Comparison of ENCODE assay signal across 1 cellular context in the genomic region with DNA sequence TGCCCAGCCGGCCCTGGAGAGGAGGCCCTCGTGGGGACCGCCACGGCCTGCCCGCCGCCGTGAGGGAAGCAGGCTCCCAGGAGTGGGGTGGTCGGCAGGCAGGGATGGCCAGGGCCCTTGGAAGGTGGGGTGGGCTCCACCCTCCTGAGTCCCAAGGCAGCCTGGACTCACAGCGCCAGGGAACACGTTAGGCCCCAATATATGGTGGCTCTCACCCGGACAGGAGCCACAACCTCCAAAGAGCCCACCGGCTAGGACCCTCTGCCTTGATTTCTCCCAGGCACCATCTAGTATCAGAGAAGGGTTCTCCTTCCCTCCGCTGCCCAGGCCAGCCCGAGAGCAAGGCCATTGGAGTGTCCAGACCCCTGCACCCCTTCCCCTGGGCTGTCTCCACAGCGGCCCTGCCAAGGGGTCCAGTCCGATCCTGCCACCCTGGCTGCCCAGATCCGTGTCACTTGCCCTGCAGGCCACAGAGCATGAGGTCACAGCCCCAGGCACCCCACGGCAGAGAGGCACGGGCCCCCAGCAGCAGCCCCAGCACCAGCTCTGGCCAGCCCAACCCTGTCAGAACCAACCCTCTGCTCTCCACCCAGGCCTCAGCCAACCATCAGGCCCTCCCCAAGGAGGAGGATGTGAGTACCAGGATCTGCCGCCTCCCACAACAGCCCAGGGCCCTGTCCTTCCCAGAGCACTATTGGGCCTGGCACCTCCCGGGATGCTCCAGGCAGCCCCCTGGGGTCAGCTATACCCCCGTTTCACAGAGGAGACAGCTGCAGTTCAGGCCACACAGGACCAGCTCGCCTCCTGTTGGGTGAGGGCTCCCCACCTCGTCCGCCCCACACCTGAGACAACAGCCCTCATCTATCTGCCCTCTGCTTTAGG.
TF ChIP-seq lines count a peak whose summit lies in the region.

No MANE protein-coding gene starts in this region.

TF ChIP-seq in HepG2, 621 proteins besides CTCF, POLR2A, EP300 and RAD21 (continues in another document):
- 0 out of 2 replicates have a peak, but pooled peaks have one; percentile 6 for TF ChIP-seq KMT2A (CRISPR knock-in tag; IDR thresholded peaks at IDR 0.05)
- no peak for TF ChIP-seq ZNF546 (CRISPR knock-in tag; conservative IDR thresholded peaks at IDR 0.05)
- no peak for TF ChIP-seq ZNF552 (CRISPR knock-in tag; IDR thresholded peaks at IDR 0.05; ENCODE audit: borderline replicate concordance)
- peak; percentile 36; the same call in 1 of the 2 replicates for TF ChIP-seq KDM5B (CRISPR knock-in tag; IDR thresholded peaks at IDR 0.05; ENCODE audit: borderline replicate concordance)
- TF ChIP-seq MAZ (IDR thresholded peaks at IDR 0.05; ENCODE audit: borderline replicate concordance, low read depth, low read length) = no peak
- TF ChIP-seq MAZ (CRISPR knock-in tag; IDR thresholded peaks at IDR 0.05; ENCODE audit: low read depth) = no peak; the same call in 1 of the 2 replicates
- TF ChIP-seq, protein P1, sequence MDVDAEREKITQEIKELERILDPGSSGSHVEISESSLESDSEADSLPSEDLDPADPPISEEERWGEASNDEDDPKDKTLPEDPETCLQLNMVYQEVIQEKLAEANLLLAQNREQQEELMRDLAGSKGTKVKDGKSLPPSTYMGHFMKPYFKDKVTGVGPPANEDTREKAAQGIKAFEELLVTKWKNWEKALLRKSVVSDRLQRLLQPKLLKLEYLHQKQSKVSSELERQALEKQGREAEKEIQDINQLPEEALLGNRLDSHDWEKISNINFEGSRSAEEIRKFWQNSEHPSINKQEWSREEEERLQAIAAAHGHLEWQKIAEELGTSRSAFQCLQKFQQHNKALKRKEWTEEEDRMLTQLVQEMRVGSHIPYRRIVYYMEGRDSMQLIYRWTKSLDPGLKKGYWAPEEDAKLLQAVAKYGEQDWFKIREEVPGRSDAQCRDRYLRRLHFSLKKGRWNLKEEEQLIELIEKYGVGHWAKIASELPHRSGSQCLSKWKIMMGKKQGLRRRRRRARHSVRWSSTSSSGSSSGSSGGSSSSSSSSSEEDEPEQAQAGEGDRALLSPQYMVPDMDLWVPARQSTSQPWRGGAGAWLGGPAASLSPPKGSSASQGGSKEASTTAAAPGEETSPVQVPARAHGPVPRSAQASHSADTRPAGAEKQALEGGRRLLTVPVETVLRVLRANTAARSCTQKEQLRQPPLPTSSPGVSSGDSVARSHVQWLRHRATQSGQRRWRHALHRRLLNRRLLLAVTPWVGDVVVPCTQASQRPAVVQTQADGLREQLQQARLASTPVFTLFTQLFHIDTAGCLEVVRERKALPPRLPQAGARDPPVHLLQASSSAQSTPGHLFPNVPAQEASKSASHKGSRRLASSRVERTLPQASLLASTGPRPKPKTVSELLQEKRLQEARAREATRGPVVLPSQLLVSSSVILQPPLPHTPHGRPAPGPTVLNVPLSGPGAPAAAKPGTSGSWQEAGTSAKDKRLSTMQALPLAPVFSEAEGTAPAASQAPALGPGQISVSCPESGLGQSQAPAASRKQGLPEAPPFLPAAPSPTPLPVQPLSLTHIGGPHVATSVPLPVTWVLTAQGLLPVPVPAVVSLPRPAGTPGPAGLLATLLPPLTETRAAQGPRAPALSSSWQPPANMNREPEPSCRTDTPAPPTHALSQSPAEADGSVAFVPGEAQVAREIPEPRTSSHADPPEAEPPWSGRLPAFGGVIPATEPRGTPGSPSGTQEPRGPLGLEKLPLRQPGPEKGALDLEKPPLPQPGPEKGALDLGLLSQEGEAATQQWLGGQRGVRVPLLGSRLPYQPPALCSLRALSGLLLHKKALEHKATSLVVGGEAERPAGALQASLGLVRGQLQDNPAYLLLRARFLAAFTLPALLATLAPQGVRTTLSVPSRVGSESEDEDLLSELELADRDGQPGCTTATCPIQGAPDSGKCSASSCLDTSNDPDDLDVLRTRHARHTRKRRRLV (CRISPR knock-in tag; IDR thresholded peaks at IDR 0.05) = 0 out of 2 replicates have a peak, but pooled peaks have one; percentile 38
- TF ChIP-seq ZNF781 (CRISPR knock-in tag; IDR thresholded peaks at IDR 0.05; ENCODE audit: borderline replicate concordance, not compliant biosample characterization) = no peak
- 0 out of 2 replicates have a peak, but pooled peaks have one; percentile 11 for TF ChIP-seq HOXA3 (CRISPR knock-in tag; IDR thresholded peaks at IDR 0.05)
- TF ChIP-seq, protein P2, sequence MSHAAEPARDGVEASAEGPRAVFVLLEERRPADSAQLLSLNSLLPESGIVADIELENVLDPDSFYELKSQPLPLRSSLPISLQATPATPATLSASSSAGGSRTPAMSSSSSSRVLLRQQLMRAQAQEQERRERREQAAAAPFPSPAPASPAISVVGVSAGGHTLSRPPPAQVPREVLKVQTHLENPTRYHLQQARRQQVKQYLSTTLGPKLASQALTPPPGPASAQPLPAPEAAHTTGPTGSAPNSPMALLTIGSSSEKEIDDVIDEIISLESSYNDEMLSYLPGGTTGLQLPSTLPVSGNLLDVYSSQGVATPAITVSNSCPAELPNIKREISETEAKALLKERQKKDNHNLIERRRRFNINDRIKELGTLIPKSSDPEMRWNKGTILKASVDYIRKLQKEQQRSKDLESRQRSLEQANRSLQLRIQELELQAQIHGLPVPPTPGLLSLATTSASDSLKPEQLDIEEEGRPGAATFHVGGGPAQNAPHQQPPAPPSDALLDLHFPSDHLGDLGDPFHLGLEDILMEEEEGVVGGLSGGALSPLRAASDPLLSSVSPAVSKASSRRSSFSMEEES (CRISPR knock-in tag; IDR thresholded peaks at IDR 0.05) = 0 out of 2 replicates have a peak, but pooled peaks have one; percentile 1
- peak; percentile 15; the same call in 1 of the 2 replicates for TF ChIP-seq SRY (CRISPR knock-in tag; IDR thresholded peaks at IDR 0.05)
- TF ChIP-seq ARNT2 (CRISPR knock-in tag; IDR thresholded peaks at IDR 0.05; ENCODE audit: low read depth) = no peak
- TF ChIP-seq KMT2B (CRISPR knock-in tag; IDR thresholded peaks at IDR 0.05) = no peak
- TF ChIP-seq ZNF772 (CRISPR knock-in tag; IDR thresholded peaks at IDR 0.05) = no peak
- no peak for TF ChIP-seq SMAD9 (CRISPR knock-in tag; IDR thresholded peaks at IDR 0.05)
- TF ChIP-seq ZNF563 (CRISPR knock-in tag; IDR thresholded peaks at IDR 0.05) = 0 out of 2 replicates have a peak, but pooled peaks have one; percentile 40
- TF ChIP-seq, protein P3, sequence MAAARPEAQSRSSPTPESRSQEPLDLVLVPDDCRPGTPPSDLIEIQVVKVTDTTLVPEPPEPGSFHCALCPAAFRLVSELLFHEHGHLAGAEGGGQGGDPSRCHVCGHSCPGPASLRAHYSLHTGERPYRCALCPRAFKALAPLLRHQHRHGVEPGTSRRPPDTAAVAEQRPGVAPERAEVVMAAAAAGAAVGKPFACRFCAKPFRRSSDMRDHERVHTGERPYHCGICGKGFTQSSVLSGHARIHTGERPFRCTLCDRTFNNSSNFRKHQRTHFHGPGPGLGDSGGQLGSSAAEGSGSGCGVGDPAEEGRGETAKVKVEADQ (CRISPR knock-in tag; IDR thresholded peaks at IDR 0.05; ENCODE audit: borderline replicate concordance) = no peak
- TF ChIP-seq IRX3 (CRISPR knock-in tag; IDR thresholded peaks at IDR 0.05; ENCODE audit: borderline replicate concordance, low read depth) = no peak
- no peak for TF ChIP-seq RNF2 (conservative IDR thresholded peaks at IDR 0.05; ENCODE audit: low read depth)
- TF ChIP-seq ZNF747 (CRISPR knock-in tag; IDR thresholded peaks at IDR 0.05; ENCODE audit: borderline replicate concordance) = no peak
- no peak for TF ChIP-seq PAF1 (CRISPR knock-in tag; IDR thresholded peaks at IDR 0.05)
- TF ChIP-seq ISL2 (CRISPR knock-in tag; IDR thresholded peaks at IDR 0.05) = peak; percentile 6; the same call in 1 of the 2 replicates
- TF ChIP-seq YY1 (IDR thresholded peaks at IDR 0.05; ENCODE audit: insufficient read depth, insufficient replicate concordance, low read depth, low read length) = no peak
- no peak for TF ChIP-seq MBD4 (IDR thresholded peaks at IDR 0.05; ENCODE audit: borderline replicate concordance, low read length)
- TF ChIP-seq ZNF703 (CRISPR knock-in tag; IDR thresholded peaks at IDR 0.05; ENCODE audit: borderline replicate concordance) = no peak
- TF ChIP-seq, protein P4, sequence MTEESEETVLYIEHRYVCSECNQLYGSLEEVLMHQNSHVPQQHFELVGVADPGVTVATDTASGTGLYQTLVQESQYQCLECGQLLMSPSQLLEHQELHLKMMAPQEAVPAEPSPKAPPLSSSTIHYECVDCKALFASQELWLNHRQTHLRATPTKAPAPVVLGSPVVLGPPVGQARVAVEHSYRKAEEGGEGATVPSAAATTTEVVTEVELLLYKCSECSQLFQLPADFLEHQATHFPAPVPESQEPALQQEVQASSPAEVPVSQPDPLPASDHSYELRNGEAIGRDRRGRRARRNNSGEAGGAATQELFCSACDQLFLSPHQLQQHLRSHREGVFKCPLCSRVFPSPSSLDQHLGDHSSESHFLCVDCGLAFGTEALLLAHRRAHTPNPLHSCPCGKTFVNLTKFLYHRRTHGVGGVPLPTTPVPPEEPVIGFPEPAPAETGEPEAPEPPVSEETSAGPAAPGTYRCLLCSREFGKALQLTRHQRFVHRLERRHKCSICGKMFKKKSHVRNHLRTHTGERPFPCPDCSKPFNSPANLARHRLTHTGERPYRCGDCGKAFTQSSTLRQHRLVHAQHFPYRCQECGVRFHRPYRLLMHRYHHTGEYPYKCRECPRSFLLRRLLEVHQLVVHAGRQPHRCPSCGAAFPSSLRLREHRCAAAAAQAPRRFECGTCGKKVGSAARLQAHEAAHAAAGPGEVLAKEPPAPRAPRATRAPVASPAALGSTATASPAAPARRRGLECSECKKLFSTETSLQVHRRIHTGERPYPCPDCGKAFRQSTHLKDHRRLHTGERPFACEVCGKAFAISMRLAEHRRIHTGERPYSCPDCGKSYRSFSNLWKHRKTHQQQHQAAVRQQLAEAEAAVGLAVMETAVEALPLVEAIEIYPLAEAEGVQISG (CRISPR knock-in tag; IDR thresholded peaks at IDR 0.05) = no peak
- TF ChIP-seq, protein P5, sequence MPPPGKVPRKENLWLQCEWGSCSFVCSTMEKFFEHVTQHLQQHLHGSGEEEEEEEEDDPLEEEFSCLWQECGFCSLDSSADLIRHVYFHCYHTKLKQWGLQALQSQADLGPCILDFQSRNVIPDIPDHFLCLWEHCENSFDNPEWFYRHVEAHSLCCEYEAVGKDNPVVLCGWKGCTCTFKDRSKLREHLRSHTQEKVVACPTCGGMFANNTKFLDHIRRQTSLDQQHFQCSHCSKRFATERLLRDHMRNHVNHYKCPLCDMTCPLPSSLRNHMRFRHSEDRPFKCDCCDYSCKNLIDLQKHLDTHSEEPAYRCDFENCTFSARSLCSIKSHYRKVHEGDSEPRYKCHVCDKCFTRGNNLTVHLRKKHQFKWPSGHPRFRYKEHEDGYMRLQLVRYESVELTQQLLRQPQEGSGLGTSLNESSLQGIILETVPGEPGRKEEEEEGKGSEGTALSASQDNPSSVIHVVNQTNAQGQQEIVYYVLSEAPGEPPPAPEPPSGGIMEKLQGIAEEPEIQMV (CRISPR knock-in tag; IDR thresholded peaks at IDR 0.05; ENCODE audit: low read depth) = no peak
- TF ChIP-seq NAIF1 (CRISPR knock-in tag; IDR thresholded peaks at IDR 0.05; ENCODE audit: borderline replicate concordance) = no peak
- 0 out of 2 replicates have a peak, but pooled peaks have one; percentile 41 for TF ChIP-seq ZNF138 (CRISPR knock-in tag; IDR thresholded peaks at IDR 0.05; ENCODE audit: low read depth)
- TF ChIP-seq SOX13 (IDR thresholded peaks at IDR 0.05) = no peak
- TF ChIP-seq SOX13 (CRISPR knock-in tag; conservative IDR thresholded peaks at IDR 0.05 in 1 of 2, IDR thresholded peaks at IDR 0.05 in 1 of 2) = no peak
- no peak; the same call in 1 of the 2 replicates for TF ChIP-seq ATF7-NPFF (CRISPR knock-in tag; IDR thresholded peaks at IDR 0.05; ENCODE audit: low read depth)
- TF ChIP-seq ZSCAN30 (CRISPR knock-in tag; IDR thresholded peaks at IDR 0.05) = no peak
- peak; percentile 14; the same call in 1 of the 2 replicates for TF ChIP-seq ERF (CRISPR knock-in tag; IDR thresholded peaks at IDR 0.05)
- no peak for TF ChIP-seq ZNF7 (CRISPR knock-in tag; IDR thresholded peaks at IDR 0.05)
- no peak for TF ChIP-seq MTA1 (CRISPR knock-in tag; IDR thresholded peaks at IDR 0.05; ENCODE audit: borderline replicate concordance)
- no peak for TF ChIP-seq XBP1 (CRISPR knock-in tag; IDR thresholded peaks at IDR 0.05)
- 0 out of 2 replicates have a peak, but pooled peaks have one; percentile 14 for TF ChIP-seq DMAP1 (CRISPR knock-in tag; IDR thresholded peaks at IDR 0.05)
- no peak; the same call in 1 of the 2 replicates for TF ChIP-seq SAP130 (CRISPR knock-in tag; IDR thresholded peaks at IDR 0.05; ENCODE audit: low read depth)
- TF ChIP-seq, protein P6, sequence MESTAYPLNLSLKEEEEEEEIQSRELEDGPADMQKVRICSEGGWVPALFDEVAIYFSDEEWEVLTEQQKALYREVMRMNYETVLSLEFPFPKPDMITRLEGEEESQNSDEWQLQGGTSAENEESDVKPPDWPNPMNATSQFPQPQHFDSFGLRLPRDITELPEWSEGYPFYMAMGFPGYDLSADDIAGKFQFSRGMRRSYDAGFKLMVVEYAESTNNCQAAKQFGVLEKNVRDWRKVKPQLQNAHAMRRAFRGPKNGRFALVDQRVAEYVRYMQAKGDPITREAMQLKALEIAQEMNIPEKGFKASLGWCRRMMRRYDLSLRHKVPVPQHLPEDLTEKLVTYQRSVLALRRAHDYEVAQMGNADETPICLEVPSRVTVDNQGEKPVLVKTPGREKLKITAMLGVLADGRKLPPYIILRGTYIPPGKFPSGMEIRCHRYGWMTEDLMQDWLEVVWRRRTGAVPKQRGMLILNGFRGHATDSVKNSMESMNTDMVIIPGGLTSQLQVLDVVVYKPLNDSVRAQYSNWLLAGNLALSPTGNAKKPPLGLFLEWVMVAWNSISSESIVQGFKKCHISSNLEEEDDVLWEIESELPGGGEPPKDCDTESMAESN (CRISPR knock-in tag; conservative IDR thresholded peaks at IDR 0.05) = no peak
- no peak for TF ChIP-seq TAF15 (IDR thresholded peaks at IDR 0.05; ENCODE audit: low read depth, low read length, poor library complexity, severe bottlenecking)
- no peak for TF ChIP-seq RBM39 (IDR thresholded peaks at IDR 0.05; ENCODE audit: low read depth, low read length, poor library complexity, severe bottlenecking)
- peak; percentile 67; the same call in 1 of the 2 replicates for TF ChIP-seq ZFP82 (CRISPR knock-in tag; IDR thresholded peaks at IDR 0.05; ENCODE audit: borderline replicate concordance)
- TF ChIP-seq, protein P7, sequence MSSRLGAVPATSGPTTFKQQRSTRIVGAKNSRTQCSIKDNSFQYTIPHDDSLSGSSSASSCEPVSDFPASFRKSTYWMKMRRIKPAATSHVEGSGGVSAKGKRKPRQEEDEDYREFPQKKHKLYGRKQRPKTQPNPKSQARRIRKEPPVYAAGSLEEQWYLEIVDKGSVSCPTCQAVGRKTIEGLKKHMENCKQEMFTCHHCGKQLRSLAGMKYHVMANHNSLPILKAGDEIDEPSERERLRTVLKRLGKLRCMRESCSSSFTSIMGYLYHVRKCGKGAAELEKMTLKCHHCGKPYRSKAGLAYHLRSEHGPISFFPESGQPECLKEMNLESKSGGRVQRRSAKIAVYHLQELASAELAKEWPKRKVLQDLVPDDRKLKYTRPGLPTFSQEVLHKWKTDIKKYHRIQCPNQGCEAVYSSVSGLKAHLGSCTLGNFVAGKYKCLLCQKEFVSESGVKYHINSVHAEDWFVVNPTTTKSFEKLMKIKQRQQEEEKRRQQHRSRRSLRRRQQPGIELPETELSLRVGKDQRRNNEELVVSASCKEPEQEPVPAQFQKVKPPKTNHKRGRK (CRISPR knock-in tag; IDR thresholded peaks at IDR 0.05) = no peak
